Comparison of ENCODE assay signal across 8 cellular contexts in the genomic region with DNA sequence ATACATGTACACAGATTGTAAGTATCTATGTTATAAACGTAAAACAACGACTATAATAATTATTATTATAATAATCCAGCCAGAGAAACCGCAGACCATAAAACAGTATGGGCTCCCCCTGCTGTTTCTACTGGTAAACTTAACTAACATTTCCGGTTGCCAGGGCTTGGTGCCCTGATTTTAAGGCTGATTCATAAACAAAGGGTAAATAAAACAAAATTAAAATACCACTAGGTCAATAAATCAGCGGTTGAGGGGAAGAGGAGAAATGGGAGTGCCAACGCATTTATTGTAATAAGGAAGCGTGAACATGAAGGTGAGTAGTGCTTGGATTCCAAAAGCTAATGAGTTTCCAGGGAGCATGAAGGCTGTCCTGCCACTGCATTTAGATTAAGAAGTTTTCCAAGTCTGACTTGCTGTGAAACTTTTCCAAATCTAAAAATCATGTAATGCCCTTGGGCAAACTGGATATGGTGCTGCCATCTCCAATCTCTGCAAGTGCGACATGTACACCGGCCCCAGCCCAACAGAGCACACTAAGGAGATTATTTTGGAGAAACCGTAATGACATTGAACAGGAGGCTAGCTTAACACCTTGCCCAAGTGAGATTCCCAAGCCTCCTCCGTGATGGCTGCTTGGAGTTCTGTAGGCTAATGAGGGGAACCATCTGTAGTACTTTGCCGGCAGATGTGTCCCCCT. TPM values are rescaled to one million over a fixed set of nuclear protein-coding genes. Genes with fewer than 3 reads are reported as not detected.
DNase-seq lines count a peak whose midpoint lies in the region; ATAC-seq and TF ChIP-seq lines count a peak whose summit lies in the region.

No MANE protein-coding gene starts in this region.

- H3K9me3 Mint-ChIP-seq in neural progenitor cell, result no peaks in the 10 kb centered on the region

- no peak overlapping the region for H3K27ac Mint-ChIP-seq in neural progenitor cell

- H2AFZ ChIP-seq in neural progenitor cell (replicated peaks), result peak overlapping the region; percentile 19

- H3K27me3 ChIP-seq in neural progenitor cell, result peaks cover 11% of the 10 kb centered on the region

- H3K4me3 Mint-ChIP-seq in neural progenitor cell, result no peak overlapping the region

- no peak overlapping the region for H3K4me3 ChIP-seq in neural progenitor cell

- H3K4me2 ChIP-seq in neural progenitor cell, result no peak overlapping the region

- no peaks in the 10 kb centered on the region for H4K20me1 ChIP-seq in neural progenitor cell (ENCODE audit: low read depth)

- H3K27me3 Mint-ChIP-seq in neural progenitor cell (ENCODE audit: insufficient read depth, low read depth), result peaks cover under 1% of the 10 kb centered on the region

- no peaks in the 10 kb centered on the region for H3K9me3 ChIP-seq in neural progenitor cell (ENCODE audit: low read depth)

- H3K27ac ChIP-seq in neural progenitor cell, result no peak overlapping the region

- H3K4me1 ChIP-seq in neural progenitor cell, result no peaks in the 10 kb centered on the region

- H3K79me2 ChIP-seq in neural progenitor cell (ENCODE audit: low read depth), result no peaks in the 10 kb centered on the region

- TF ChIP-seq CTCF in GM10266 (IDR thresholded peaks at IDR 0.05; ENCODE audit: control insufficient read depth, insufficient read depth, low read depth, missing control alignments) (peak; percentile 52), neural progenitor cell (IDR thresholded peaks at IDR 0.05) (peak; percentile 58)

- ATAC-seq in stimulated activated naive CD8-positive, alpha-beta T cell treated with anti-CD3 and anti-CD28 coated beads, Interleukin-15, Interleukin-2, amounts not matched to agents 100 U/mL and 50 U/mL, for 24 hours, result no peak
- ATAC-seq in HG02642 (IDR thresholded peaks at IDR 0.05; ENCODE audit: poor library complexity, unreplicated experiment) (no peak), GM21381 (IDR thresholded peaks at IDR 0.05; ENCODE audit: unreplicated experiment) (no peak)

- H3K9ac ChIP-seq in neural progenitor cell, result no peak overlapping the region

- H3K4me1 Mint-ChIP-seq in neural progenitor cell, result peaks cover 16% of the 10 kb centered on the region

- DNase-seq in AG08396 (ENCODE audit: low spot score) (peak; percentile 39), GM10266 (ENCODE audit: extremely low spot score) (no peak), NCI-H526 (lab: John Stamatoyannopoulos, UW) (peak; percentile 13 to 65), dedifferentiated amniotic fluid mesenchymal stem cell (ENCODE audit: extremely low spot score) (peak; percentile 36), neural progenitor cell (ENCODE audit: low spot score) (peak; percentile 24)
- no peak for DNase-seq in stimulated activated naive CD8-positive, alpha-beta T cell treated with anti-CD3 and anti-CD28 coated beads, Interleukin-15, Interleukin-2, amounts not matched to agents 100 U/mL and 50 U/mL, for 24 hours

- no peaks in the 10 kb centered on the region for H3K36me3 ChIP-seq in neural progenitor cell

- no peaks in the 10 kb centered on the region for H3K36me3 Mint-ChIP-seq in neural progenitor cell

- H3F3A ChIP-seq in neural progenitor cell (ENCODE audit: low read depth), result peaks cover 4% of the 10 kb centered on the region

RNA-seq across cellular contexts. Expression of a gene that starts 50.7 kb away (rescaled TPM):
- 85.0 and 107 TPM in 2 replicates for total RNA-seq in neural progenitor cell (ENCODE audit: low replicate concordance)

Comparison
In these comparisons a context has a peak if more than half of its experiments do, and no peak if none do; other contexts are left out.
1. DNase-seq: peak in AG08396 (single experiment), NCI-H526 (2 of 2), dedifferentiated amniotic fluid mesenchymal stem cell (single experiment) and neural progenitor cell (single experiment); none in GM10266 (single experiment) and stimulated activated naive CD8-positive, alpha-beta T cell treated with anti-CD3 and anti-CD28 coated beads, Interleukin-15, Interleukin-2, amounts not matched to agents 100 U/mL and 50 U/mL, for 24 hours (single experiment).